ENCODE assay signal across 19 cellular contexts in genomic region chr4:185713731-185714130, GRCh38.
"Had no signal": no experiment of that assay in that cellular context is flagged by ENCODE, and none has a peak within 500 bp of the region (broad histone marks: within the 10 kb centered on the region; RNA-seq: fewer than 3 reads in every experiment).

No MANE protein-coding gene starts in this region.

- H3K4me1 ChIP-seq: colonic mucosa, neural progenitor cell had no signal

- H3K4me3 Mint-ChIP-seq: activated CD4-positive, alpha-beta memory T cell treated with anti-CD3 and anti-CD28 coated beads, Interleukin-2, amount 10 ng/mL, durations not matched to agents 7 days and 5 days; activated naive CD4-positive, alpha-beta T cell treated with anti-CD3 and anti-CD28 coated beads, Interleukin-2, amount 10 ng/mL, durations not matched to agents 7 days and 5 days; activated T-cell treated with anti-CD3 and anti-CD28 coated beads, Interleukin-2, amount 50 U/mL, for 24 hours; naive B cell; neural progenitor cell; stimulated activated naive B cell treated with anti-CD40 and anti-IgM and Interleukin-4, amounts not matched to agents 10 μg/mL and 1 μg/mL and 100 μg/mL, for 72 hours had no signal

- DNase-seq: activated CD4-positive, alpha-beta memory T cell treated with anti-CD3 and anti-CD28 coated beads, Interleukin-2, amount 10 ng/mL, durations not matched to agents 7 days and 5 days; activated CD4-positive, alpha-beta T cell treated with anti-CD3 and anti-CD28 coated beads for 4 hours; activated naive CD4-positive, alpha-beta T cell treated with anti-CD3 and anti-CD28 coated beads, Interleukin-2, amount 10 ng/mL, durations not matched to agents 7 days and 5 days; activated T-cell treated with anti-CD3 and anti-CD28 coated beads, Interleukin-2, amount 50 U/mL, for 24 hours; central memory CD4-positive, alpha-beta T cell; colonic mucosa; glutamatergic neuron; kidney glomerular epithelial cell; naive B cell; retina; stimulated activated CD4-positive, alpha-beta T cell treated with anti-CD3 and anti-CD28 coated beads, Interleukin-2, amount 100 ng/mL, for 48 hours; stimulated activated naive B cell treated with anti-CD40 and anti-IgM and Interleukin-4, amounts not matched to agents 10 μg/mL and 1 μg/mL and 100 μg/mL, for 72 hours; substantia nigra; T-helper 1 cell; T1000; transverse colon had no signal

- H3K9me3 ChIP-seq: colonic mucosa, transverse colon had no signal

- H3K4me3 ChIP-seq: colonic mucosa, lung, neural progenitor cell, transverse colon had no signal

- H3K4me2 ChIP-seq: neural progenitor cell had no signal

- H3K36me3 Mint-ChIP-seq: activated naive CD4-positive, alpha-beta T cell treated with anti-CD3 and anti-CD28 coated beads, Interleukin-2, amount 10 ng/mL, durations not matched to agents 7 days and 5 days; stimulated activated naive B cell treated with anti-CD40 and anti-IgM and Interleukin-4, amounts not matched to agents 10 μg/mL and 1 μg/mL and 100 μg/mL, for 72 hours had no signal

- H3K27me3 Mint-ChIP-seq: activated CD4-positive, alpha-beta memory T cell treated with anti-CD3 and anti-CD28 coated beads, Interleukin-2, amount 10 ng/mL, durations not matched to agents 7 days and 5 days had no signal

- H3K27me3 ChIP-seq: colonic mucosa, foreskin keratinocyte, neural progenitor cell, transverse colon had no signal

- H3K27ac ChIP-seq: colonic mucosa, foreskin keratinocyte, neural progenitor cell, transverse colon had no signal

- ATAC-seq: stimulated activated naive B cell treated with anti-CD40 and anti-IgM and Interleukin-4, amounts not matched to agents 10 μg/mL and 1 μg/mL and 100 μg/mL, for 72 hours had no signal

- H3K27ac Mint-ChIP-seq: activated CD4-positive, alpha-beta memory T cell treated with anti-CD3 and anti-CD28 coated beads, Interleukin-2, amount 10 ng/mL, durations not matched to agents 7 days and 5 days; activated naive CD4-positive, alpha-beta T cell treated with anti-CD3 and anti-CD28 coated beads, Interleukin-2, amount 10 ng/mL, durations not matched to agents 7 days and 5 days; activated T-cell treated with anti-CD3 and anti-CD28 coated beads, Interleukin-2, amount 50 U/mL, for 24 hours; naive B cell; neural progenitor cell; stimulated activated naive B cell treated with anti-CD40 and anti-IgM and Interleukin-4, amounts not matched to agents 10 μg/mL and 1 μg/mL and 100 μg/mL, for 72 hours had no signal

- H3K9me3 Mint-ChIP-seq: activated CD4-positive, alpha-beta memory T cell treated with anti-CD3 and anti-CD28 coated beads, Interleukin-2, amount 10 ng/mL, durations not matched to agents 7 days and 5 days; activated naive CD4-positive, alpha-beta T cell treated with anti-CD3 and anti-CD28 coated beads, Interleukin-2, amount 10 ng/mL, durations not matched to agents 7 days and 5 days; activated T-cell treated with anti-CD3 and anti-CD28 coated beads, Interleukin-2, amount 50 U/mL, for 24 hours; neural progenitor cell; stimulated activated naive B cell treated with anti-CD40 and anti-IgM and Interleukin-4, amounts not matched to agents 10 μg/mL and 1 μg/mL and 100 μg/mL, for 72 hours had no signal

- H3K36me3 ChIP-seq: colonic mucosa, neural progenitor cell, transverse colon had no signal

- H2AFZ ChIP-seq: neural progenitor cell had no signal

- H3K4me1 Mint-ChIP-seq: activated CD4-positive, alpha-beta memory T cell treated with anti-CD3 and anti-CD28 coated beads, Interleukin-2, amount 10 ng/mL, durations not matched to agents 7 days and 5 days; activated naive CD4-positive, alpha-beta T cell treated with anti-CD3 and anti-CD28 coated beads, Interleukin-2, amount 10 ng/mL, durations not matched to agents 7 days and 5 days; naive B cell; stimulated activated naive B cell treated with anti-CD40 and anti-IgM and Interleukin-4, amounts not matched to agents 10 μg/mL and 1 μg/mL and 100 μg/mL, for 72 hours had no signal
